Comparison of ENCODE assay signal across 8 cellular contexts in the genomic region with DNA sequence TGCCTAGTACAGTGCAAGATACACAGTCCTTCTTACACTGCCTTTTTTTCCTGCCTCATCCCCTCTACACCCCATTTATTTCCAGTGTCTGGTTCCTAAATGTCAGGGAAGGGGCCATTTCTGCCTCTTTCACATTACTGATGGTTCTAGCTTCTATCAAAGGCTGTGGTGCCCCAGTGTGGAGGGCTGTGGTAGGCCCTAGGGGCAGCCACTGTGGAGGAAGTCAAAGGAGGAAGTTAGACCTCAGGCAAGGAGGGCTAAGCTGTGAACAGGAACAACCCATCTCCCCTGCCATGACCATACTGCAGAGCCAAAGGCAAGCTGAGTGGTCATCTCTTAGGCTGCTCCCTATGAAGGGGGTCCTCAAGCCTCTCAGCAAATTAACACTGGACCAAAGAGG.
DNase-seq lines count a peak whose midpoint lies in the region; ATAC-seq and TF ChIP-seq lines count a peak whose summit lies in the region.

No MANE protein-coding gene starts in this region.

- peak overlapping the region; percentile 57 for H3K27ac Mint-ChIP-seq in endothelial cell (ENCODE audit: unreplicated experiment)
- peak overlapping the region; percentile 77 for H3K27ac Mint-ChIP-seq in stimulated activated naive CD8-positive, alpha-beta T cell treated with anti-CD3 and anti-CD28 coated beads, Interleukin-15, Interleukin-2, amounts not matched to agents 100 ng/mL and 50 ng/mL, for 24 hours

- intact Hi-C loops in PC-9 (cut with micrococcal nuclease; ENCODE audit: unreplicated experiment), result no loop called here

- TF ChIP-seq CTCF in GM10248 (IDR thresholded peaks at IDR 0.05; ENCODE audit: control extremely low read depth, extremely low read depth, low read depth, missing control alignments) (peak; percentile 50), PC-9 (conservative IDR thresholded peaks at IDR 0.05) (no peak), endothelial cell (IDR thresholded peaks at IDR 0.05; ENCODE audit: unreplicated experiment) (no peak), smooth muscle cell (IDR thresholded peaks at IDR 0.05; ENCODE audit: borderline replicate concordance, insufficient read depth, poor library complexity, severe bottlenecking) (no peak)

- ATAC-seq in GM21737 (IDR thresholded peaks at IDR 0.05; ENCODE audit: unreplicated experiment), result peak; percentile 67

- CTCF ChIA-PET in GM10248 (lab: Yijun Ruan, JAX) (interaction anchor here (0.7 to 9.0 kb wide), 21 partner anchors 9 to 298 kb away, joined by 3 to 117 read pairs (median 6); partner anchors contain the start of gene UBASH3B), PC-9 (lab: Charles Lee) (interaction anchor here (1.0 kb wide), 1 partner anchor 127 kb away, joined by 5 read pairs; no protein-coding TSS in a partner anchor)

- H3K4me1 ChIP-seq in PC-9 (replicated peaks; ENCODE audit: insufficient read depth), result no peaks in the 10 kb centered on the region
- peaks cover 12% of the 10 kb centered on the region for H3K4me1 ChIP-seq in smooth muscle cell (ENCODE audit: low read depth)

- H3K9me3 ChIP-seq in PC-9 (ENCODE audit: insufficient read depth, low read depth) (no peaks in the 10 kb centered on the region), smooth muscle cell (replicated peaks; ENCODE audit: low read depth) (no peaks in the 10 kb centered on the region)

- 0 out of 2 replicates have a peak overlapping the region, but pooled peaks have one; percentile 20 for H3K27ac ChIP-seq in PC-9
- no peak overlapping the region for H3K27ac ChIP-seq in smooth muscle cell (ENCODE audit: low read depth)

- no peak overlapping the region for H3K4me3 Mint-ChIP-seq in endothelial cell (ENCODE audit: unreplicated experiment)
- no peak overlapping the region for H3K4me3 Mint-ChIP-seq in stimulated activated naive CD8-positive, alpha-beta T cell treated with anti-CD3 and anti-CD28 coated beads, Interleukin-15, Interleukin-2, amounts not matched to agents 100 ng/mL and 50 ng/mL, for 24 hours

- H4K20me1 ChIP-seq in PC-9 (ENCODE audit: insufficient read depth) (peaks cover 7% of the 10 kb centered on the region; the same call in 1 of the 2 replicates), smooth muscle cell (ENCODE audit: low read depth) (peaks cover 11% of the 10 kb centered on the region)

- no peaks in the 10 kb centered on the region for H3K9me2 ChIP-seq in PC-9 (ENCODE audit: insufficient read depth)

- DNase-seq in GM10248 (ENCODE audit: extremely low spot score), result peak; percentile 50
- DNase-seq in PC-9, result no peak
- DNase-seq in endothelial cell (ENCODE audit: low spot score), result peak; percentile 14
- no peak for DNase-seq in smooth muscle cell (lab: John Stamatoyannopoulos, UW; ENCODE audit: unreplicated experiment)
- no peak for DNase-seq in NCI-H82 treated with DMSO at 0.1 percent for 48 hours (lab: John Stamatoyannopoulos, UW; ENCODE audit: unreplicated experiment)
- no peak for DNase-seq in middle frontal gyrus (ENCODE audit: extremely low spot score, low spot score)

- no peaks in the 10 kb centered on the region for H3K27me3 ChIP-seq in PC-9 (ENCODE audit: insufficient read depth, low read depth)
- no peaks in the 10 kb centered on the region for H3K27me3 ChIP-seq in smooth muscle cell (ENCODE audit: low read depth)

- H2AFZ ChIP-seq in PC-9 (no peak overlapping the region), smooth muscle cell (ENCODE audit: low read depth) (no peak overlapping the region)

- H3K79me2 ChIP-seq in PC-9 (ENCODE audit: low read depth) (peaks cover 86% of the 10 kb centered on the region), smooth muscle cell (ENCODE audit: low read depth) (peaks cover 22% of the 10 kb centered on the region)

- peaks cover 30% of the 10 kb centered on the region; the same call in 1 of the 2 replicates for H3F3A ChIP-seq in PC-9 (ENCODE audit: insufficient read depth, low read depth)
- peaks cover 3% of the 10 kb centered on the region for H3F3A ChIP-seq in smooth muscle cell (ENCODE audit: low read depth)

- H3K36me3 Mint-ChIP-seq in endothelial cell (ENCODE audit: low read depth, unreplicated experiment), result no peaks in the 10 kb centered on the region
- H3K36me3 Mint-ChIP-seq in stimulated activated naive CD8-positive, alpha-beta T cell treated with anti-CD3 and anti-CD28 coated beads, Interleukin-15, Interleukin-2, amounts not matched to agents 100 ng/mL and 50 ng/mL, for 24 hours (ENCODE audit: low read depth), result peaks cover 11% of the 10 kb centered on the region

- H3K9ac ChIP-seq in smooth muscle cell (ENCODE audit: low read depth), result no peak overlapping the region

- no TSS peak for BruUV-seq in PC-9 (replicated peaks; lab: Mats Ljungman, UMichigan)

- H3K36me3 ChIP-seq in PC-9 (ENCODE audit: low read depth), result no peaks in the 10 kb centered on the region
- no peaks in the 10 kb centered on the region for H3K36me3 ChIP-seq in smooth muscle cell (ENCODE audit: low read depth)

- H3K4me2 ChIP-seq in PC-9 (no peak overlapping the region), smooth muscle cell (no peak overlapping the region)

- peaks cover 41% of the 10 kb centered on the region for H3K4me1 Mint-ChIP-seq in endothelial cell (ENCODE audit: unreplicated experiment)
- peaks cover 72% of the 10 kb centered on the region for H3K4me1 Mint-ChIP-seq in stimulated activated naive CD8-positive, alpha-beta T cell treated with anti-CD3 and anti-CD28 coated beads, Interleukin-15, Interleukin-2, amounts not matched to agents 100 ng/mL and 50 ng/mL, for 24 hours (ENCODE audit: low read depth)

- POLR2A ChIA-PET in GM10248 (lab: Yijun Ruan, JAX) (no interaction called here), PC-9 (lab: Charles Lee; ENCODE audit: unreplicated experiment) (no interaction called here)

- H3K9me3 Mint-ChIP-seq in endothelial cell (ENCODE audit: unreplicated experiment), result no peaks in the 10 kb centered on the region
- no peaks in the 10 kb centered on the region for H3K9me3 Mint-ChIP-seq in stimulated activated naive CD8-positive, alpha-beta T cell treated with anti-CD3 and anti-CD28 coated beads, Interleukin-15, Interleukin-2, amounts not matched to agents 100 ng/mL and 50 ng/mL, for 24 hours

- H3K27me3 Mint-ChIP-seq in endothelial cell (ENCODE audit: unreplicated experiment), result no peaks in the 10 kb centered on the region
- no peaks in the 10 kb centered on the region for H3K27me3 Mint-ChIP-seq in stimulated activated naive CD8-positive, alpha-beta T cell treated with anti-CD3 and anti-CD28 coated beads, Interleukin-15, Interleukin-2, amounts not matched to agents 100 ng/mL and 50 ng/mL, for 24 hours

- no peak overlapping the region for H3K4me3 ChIP-seq in PC-9
- H3K4me3 ChIP-seq in smooth muscle cell, result no peak overlapping the region

Comparison
In these comparisons a context has a peak if more than half of its experiments do, and no peak if none do; other contexts are left out.
1. DNase-seq: peak in GM10248 (single experiment) and endothelial cell (single experiment); none in PC-9 (0 of 2), smooth muscle cell (single experiment), NCI-H82 treated with DMSO at 0.1 percent for 48 hours (single experiment) and middle frontal gyrus (single experiment).